Comparison of ENCODE assay signal across 21 cellular contexts in genomic region chr6:1670711-1671462, GRCh38.
DNase-seq lines count a peak whose midpoint lies in the region; ATAC-seq, FAIRE-seq and TF ChIP-seq lines count a peak whose summit lies in the region.
"Had no signal": no experiment of that assay in that cellular context is flagged by ENCODE, and none has a peak within 500 bp of the region (broad histone marks: within the 10 kb centered on the region; RNA-seq: fewer than 3 reads in every experiment).

No MANE protein-coding gene starts in this region.

- H3K79me2 ChIP-seq in K562 (ENCODE audit: control insufficient read depth, insufficient read depth, low read length): no peaks in the 10 kb centered on the region

- no peak overlapping the region for H3K4me3 ChIP-seq in K562
- H3K4me3 ChIP-seq: BLaER1, mucosa of descending colon, suprapubic skin had no signal

- no peak for TF ChIP-seq POLR2A in K562 (conservative IDR thresholded peaks at IDR 0.05)

- no TSS peak for BruUV-seq in K562 (replicated peaks; lab: Mats Ljungman, UMichigan)

- 1% methylated on average over 16 of the region's 16 CpGs for WGBS in K562 (ENCODE audit: insufficient coverage, low coverage, missing lambda C conversion rate)

- POLR2A ChIA-PET in K562 (lab: Yijun Ruan, JAX): interaction anchor here (0.6 to 0.9 kb wide), 2 partner anchors 132 to 974 kb away, joined by 3 to 5 read pairs; no protein-coding TSS in a partner anchor
- POLR2A ChIA-PET in activated CD8-positive, alpha-beta T cell treated with anti-CD3 and anti-CD28 coated beads for 36 hours (lab: Charles Lee): no interaction called here

- H2AFZ ChIP-seq in K562 (ENCODE audit: low read depth, low read length): no peak overlapping the region

- H3K27me3 ChIP-seq in K562 (ENCODE audit: control insufficient read depth in 2 of 2, insufficient read depth in 2 of 2, low read length in 2 of 2): peaks cover 5 to 36% of the 10 kb centered on the region in 2 experiments
- H3K27me3 ChIP-seq: BLaER1, suprapubic skin had no signal

- H3K27me3 Mint-ChIP-seq in neural crest cell (ENCODE audit: low read depth): no peaks in the 10 kb centered on the region
- H3K27me3 Mint-ChIP-seq in activated CD8-positive, alpha-beta T cell treated with anti-CD3 and anti-CD28 coated beads for 36 hours: no peaks in the 10 kb centered on the region
- H3K27me3 Mint-ChIP-seq: activated naive CD4-positive, alpha-beta T cell treated with anti-CD3 and anti-CD28 coated beads, Interleukin-2, amount 50 U/mL, for 24 hours had no signal

- H3K9me3 ChIP-seq in K562 (replicated peaks; ENCODE audit: control insufficient read depth, insufficient read depth, low read depth, low read length): no peaks in the 10 kb centered on the region
- H3K9me3 ChIP-seq: BLaER1, mucosa of descending colon, suprapubic skin had no signal

- no peak overlapping the region for H3K4me3 Mint-ChIP-seq in neural crest cell
- no peak overlapping the region for H3K4me3 Mint-ChIP-seq in activated CD8-positive, alpha-beta T cell treated with anti-CD3 and anti-CD28 coated beads for 36 hours
- H3K4me3 Mint-ChIP-seq: activated naive CD4-positive, alpha-beta T cell treated with anti-CD3 and anti-CD28 coated beads, Interleukin-2, amount 50 U/mL, for 24 hours had no signal

- no peak for TF ChIP-seq EP300 in K562 (IDR thresholded peaks at IDR 0.05; ENCODE audit: low read length)

- in situ Hi-C loops in KBM-7 (cut with MboI; ENCODE audit: low pct_unique_long_range_greater_than_20kb, low sequenced_read_pairs): no loop called here
- in situ Hi-C loops in K562 (cut with MboI): no loop called here

- TF ChIP-seq CTCF in K562 (IDR thresholded peaks at IDR 0.05 in 2 of 3, conservative IDR thresholded peaks at IDR 0.05 in 1 of 3; ENCODE audit: insufficient read depth in 2 of 3, low read depth in 1 of 3, low read length in 3 of 3): no peak
- no peak for TF ChIP-seq CTCF in neural crest cell (conservative IDR thresholded peaks at IDR 0.05)
- no peak for TF ChIP-seq CTCF in activated CD8-positive, alpha-beta T cell treated with anti-CD3 and anti-CD28 coated beads for 36 hours (IDR thresholded peaks at IDR 0.05)

- no peak for TF ChIP-seq RAD21 in K562 (CRISPR knock-in tag; conservative IDR thresholded peaks at IDR 0.05 in 1 of 2, IDR thresholded peaks at IDR 0.05 in 1 of 2)

- intact Hi-C loops in K562 (cut with micrococcal nuclease): loop anchor here (10.0 kb wide), 1 partner anchor 896 kb away; no protein-coding TSS in a partner anchor
- intact Hi-C loops in activated CD8-positive, alpha-beta T cell treated with anti-CD3 and anti-CD28 coated beads for 36 hours (cut with micrococcal nuclease): no loop called here

- no peaks in the 10 kb centered on the region for H3K4me1 ChIP-seq in K562 (replicated peaks in 1 of 2; ENCODE audit: control insufficient read depth in 2 of 2, insufficient read depth in 2 of 2, low read length in 2 of 2)
- H3K4me1 ChIP-seq: BLaER1 had no signal

- H4K20me1 ChIP-seq in K562 (replicated peaks; ENCODE audit: control insufficient read depth, insufficient read depth, low read length): no peaks in the 10 kb centered on the region
- H4K20me1 ChIP-seq: BLaER1 had no signal

- no peak overlapping the region for H3K27ac ChIP-seq in K562 (ENCODE audit: extremely low read depth, low read depth, low read length)
- H3K27ac ChIP-seq: BLaER1, suprapubic skin had no signal

- H3K36me3 ChIP-seq in K562 (ENCODE audit: control insufficient read depth, insufficient read depth, low read length): no peaks in the 10 kb centered on the region
- H3K36me3 ChIP-seq: BLaER1, suprapubic skin had no signal

- no peaks in the 10 kb centered on the region for H3K9me1 ChIP-seq in K562 (ENCODE audit: control insufficient read depth, insufficient read depth, low read length)

- FAIRE-seq in K562 (lab: Jason Lieb, UNC): no peak
- FAIRE-seq: kidney had no signal

- H3K9me3 Mint-ChIP-seq in neural crest cell: no peaks in the 10 kb centered on the region
- H3K9me3 Mint-ChIP-seq in activated CD8-positive, alpha-beta T cell treated with anti-CD3 and anti-CD28 coated beads for 36 hours: no peaks in the 10 kb centered on the region
- H3K9me3 Mint-ChIP-seq: activated naive CD4-positive, alpha-beta T cell treated with anti-CD3 and anti-CD28 coated beads, Interleukin-2, amount 50 U/mL, for 24 hours had no signal

- no peak overlapping the region for H3K9ac ChIP-seq in K562 (ENCODE audit: insufficient read depth in 1 of 2, low read depth in 2 of 2, low read length in 2 of 2)
- H3K9ac ChIP-seq: BLaER1 had no signal

- ATAC-seq in K562: no peak
- ATAC-seq in activated CD8-positive, alpha-beta T cell treated with anti-CD3 and anti-CD28 coated beads for 36 hours: no peak
- ATAC-seq: mucosa of descending colon, Panc1 had no signal

- no peak overlapping the region for H3K27ac Mint-ChIP-seq in neural crest cell (ENCODE audit: unreplicated experiment)
- H3K27ac Mint-ChIP-seq in activated CD8-positive, alpha-beta T cell treated with anti-CD3 and anti-CD28 coated beads for 36 hours: no peak overlapping the region
- H3K27ac Mint-ChIP-seq: activated naive CD4-positive, alpha-beta T cell treated with anti-CD3 and anti-CD28 coated beads, Interleukin-2, amount 50 U/mL, for 24 hours had no signal

- H3K4me2 ChIP-seq in K562 (ENCODE audit: insufficient read depth, low read length): no peak overlapping the region
- H3K4me2 ChIP-seq: BLaER1 had no signal

- H3K36me3 Mint-ChIP-seq in neural crest cell (ENCODE audit: low read depth): no peaks in the 10 kb centered on the region
- H3K36me3 Mint-ChIP-seq in activated CD8-positive, alpha-beta T cell treated with anti-CD3 and anti-CD28 coated beads for 36 hours (ENCODE audit: low read depth): peaks cover 2% of the 10 kb centered on the region

- DNase-seq in ELR (ENCODE audit: low read depth): peak; percentile 50
- peak; percentile 9 for DNase-seq in KBM-7
- DNase-seq in K562 (ENCODE audit: extremely low read depth in 1 of 4, low spot score in 3 of 4): no peak
- peak; percentile 3 for DNase-seq in neural crest cell (ENCODE audit: low read depth, low spot score)
- DNase-seq in NCI-H1436 treated with DMSO at 0.1 percent for 48 hours (lab: John Stamatoyannopoulos, UW): no peak
- DNase-seq in SW 1271 (lab: John Stamatoyannopoulos, UW): no peak
- no peak for DNase-seq in activated CD8-positive, alpha-beta T cell treated with anti-CD3 and anti-CD28 coated beads for 36 hours
- DNase-seq in NCI-H1436 (lab: John Stamatoyannopoulos, UW): no peak
- DNase-seq: activated CD4-positive, CD25-positive, alpha-beta regulatory T cell treated with anti-CD3 and anti-CD28 coated beads, Interleukin-2, amount 50 U/mL, for 72 hours; activated CD8-positive, alpha-beta memory T cell treated with anti-CD3 and anti-CD28 coated beads, Interleukin-2, amount 50 U/mL, for 48 hours; DMS79 treated with DMSO at 0.1 percent for 48 hours; head of caudate nucleus; kidney; mucosa of descending colon; NCI-H1105; NCI-H524; T-helper 2 cell had no signal

- CTCF ChIA-PET in K562 (lab: Yijun Ruan, JAX; ENCODE audit: low intra/inter-chr PET ratio): no interaction called here
- CTCF ChIA-PET in activated CD8-positive, alpha-beta T cell treated with anti-CD3 and anti-CD28 coated beads for 36 hours (lab: Charles Lee): no interaction called here

- peaks cover 24% of the 10 kb centered on the region for H3K4me1 Mint-ChIP-seq in neural crest cell
- no peaks in the 10 kb centered on the region for H3K4me1 Mint-ChIP-seq in activated CD8-positive, alpha-beta T cell treated with anti-CD3 and anti-CD28 coated beads for 36 hours (ENCODE audit: low read depth)
- H3K4me1 Mint-ChIP-seq: activated naive CD4-positive, alpha-beta T cell treated with anti-CD3 and anti-CD28 coated beads, Interleukin-2, amount 50 U/mL, for 24 hours had no signal

TF ChIP-seq in K562, 482 proteins besides CTCF, POLR2A, EP300 and RAD21:
- TF ChIP-seq RNF2 (IDR thresholded peaks at IDR 0.05): 0 out of 2 replicates have a peak, but pooled peaks have one; percentile 34
- TF ChIP-seq PKNOX1 (IDR thresholded peaks at IDR 0.05): peak; percentile 35; the same call in 1 of the 2 replicates
- TF ChIP-seq, protein P1, sequence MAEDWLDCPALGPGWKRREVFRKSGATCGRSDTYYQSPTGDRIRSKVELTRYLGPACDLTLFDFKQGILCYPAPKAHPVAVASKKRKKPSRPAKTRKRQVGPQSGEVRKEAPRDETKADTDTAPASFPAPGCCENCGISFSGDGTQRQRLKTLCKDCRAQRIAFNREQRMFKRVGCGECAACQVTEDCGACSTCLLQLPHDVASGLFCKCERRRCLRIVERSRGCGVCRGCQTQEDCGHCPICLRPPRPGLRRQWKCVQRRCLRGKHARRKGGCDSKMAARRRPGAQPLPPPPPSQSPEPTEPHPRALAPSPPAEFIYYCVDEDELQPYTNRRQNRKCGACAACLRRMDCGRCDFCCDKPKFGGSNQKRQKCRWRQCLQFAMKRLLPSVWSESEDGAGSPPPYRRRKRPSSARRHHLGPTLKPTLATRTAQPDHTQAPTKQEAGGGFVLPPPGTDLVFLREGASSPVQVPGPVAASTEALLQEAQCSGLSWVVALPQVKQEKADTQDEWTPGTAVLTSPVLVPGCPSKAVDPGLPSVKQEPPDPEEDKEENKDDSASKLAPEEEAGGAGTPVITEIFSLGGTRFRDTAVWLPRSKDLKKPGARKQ (CRISPR knock-in tag; IDR thresholded peaks at IDR 0.05): no peak
- 0 out of 2 replicates have a peak, but pooled peaks have one; percentile 29 for TF ChIP-seq L3MBTL2 (IDR thresholded peaks at IDR 0.05)

Comparison
In these comparisons a context has a peak if more than half of its experiments do, and no peak if none do; other contexts are left out.
1. DNase-seq: peak in ELR (single experiment), KBM-7 (single experiment) and neural crest cell (single experiment); none in K562 (0 of 4), NCI-H1436 treated with DMSO at 0.1 percent for 48 hours (single experiment), SW 1271 (0 of 2), activated CD8-positive, alpha-beta T cell treated with anti-CD3 and anti-CD28 coated beads for 36 hours (single experiment) and NCI-H1436 (single experiment).